Comparison of ENCODE assay signal across 27 cellular contexts in genomic region chr1:14500041-14500440, GRCh38.
"Had no signal": no experiment of that assay in that cellular context is flagged by ENCODE, and none has a peak within 500 bp of the region (broad histone marks: within the 10 kb centered on the region; RNA-seq: fewer than 3 reads in every experiment).

No MANE protein-coding gene starts in this region.

- DNase-seq: effector memory CD8-positive, alpha-beta T cell; esophagus squamous epithelium; foreskin fibroblast; glutamatergic neuron; islet precursor cell; left ventricle myocardium inferior; lower lobe of right lung; naive B cell; occipital lobe; psoas muscle; retina; spleen; stimulated activated CD4-positive, alpha-beta T cell treated with anti-CD3 and anti-CD28 coated beads, Interleukin-15, amount 100 ng/mL, for 24 hours; stimulated activated CD4-positive, alpha-beta T cell treated with anti-CD3 and anti-CD28 coated beads, Interleukin-1b, Interleukin-23, amount 100 ng/mL, for 48 hours; stimulated activated CD4-positive, alpha-beta T cell treated with anti-CD3 and anti-CD28 coated beads, Interleukin-4, amount 100 ng/mL, for 24 hours; stimulated activated naive B cell treated with anti-CD40 and anti-IgM and Interleukin-4, amounts not matched to agents 10 μg/mL and 1 μg/mL and 100 μg/mL, for 72 hours; stomach; substantia nigra; trophoblast cell had no signal

- H3K4me1 Mint-ChIP-seq: memory B cell; naive B cell; stimulated activated naive B cell treated with anti-CD40 and anti-IgM and Interleukin-4, amounts not matched to agents 10 μg/mL and 1 μg/mL and 100 μg/mL, for 72 hours had no signal

- H3K4me3 Mint-ChIP-seq: dendritic cell treated with granulocyte-macrophage colony-stimulating factor and Interleukin-4, amounts not matched to agents 40 ng/mL and 50 ng/mL, for 4 days; effector memory CD8-positive, alpha-beta T cell; memory B cell; mesothelial cell of epicardium; naive B cell; nephron; stimulated activated naive B cell treated with anti-CD40 and anti-IgM and Interleukin-4, amounts not matched to agents 10 μg/mL and 1 μg/mL and 100 μg/mL, for 72 hours had no signal

- H3K27ac Mint-ChIP-seq: dendritic cell treated with granulocyte-macrophage colony-stimulating factor and Interleukin-4, amounts not matched to agents 40 ng/mL and 50 ng/mL, for 4 days; effector memory CD8-positive, alpha-beta T cell; memory B cell; mesothelial cell of epicardium; nephron; stimulated activated naive B cell treated with anti-CD40 and anti-IgM and Interleukin-4, amounts not matched to agents 10 μg/mL and 1 μg/mL and 100 μg/mL, for 72 hours had no signal

- H3K27me3 Mint-ChIP-seq: dendritic cell treated with granulocyte-macrophage colony-stimulating factor and Interleukin-4, amounts not matched to agents 40 ng/mL and 50 ng/mL, for 4 days had no signal

- H3K27ac ChIP-seq: esophagus squamous epithelium, gastroesophageal sphincter, left ventricle myocardium inferior, lower lobe of right lung, parathyroid adenoma, psoas muscle, spleen, stomach, thoracic aorta had no signal

- H3K4me3 ChIP-seq: esophagus squamous epithelium, gastroesophageal sphincter, left ventricle myocardium inferior, lower lobe of right lung, psoas muscle, right lobe of liver, spleen, stomach, thoracic aorta had no signal

- H3K9me3 Mint-ChIP-seq: dendritic cell treated with granulocyte-macrophage colony-stimulating factor and Interleukin-4, amounts not matched to agents 40 ng/mL and 50 ng/mL, for 4 days; effector memory CD8-positive, alpha-beta T cell; memory B cell; mesothelial cell of epicardium; nephron; stimulated activated naive B cell treated with anti-CD40 and anti-IgM and Interleukin-4, amounts not matched to agents 10 μg/mL and 1 μg/mL and 100 μg/mL, for 72 hours had no signal

- ATAC-seq: effector memory CD8-positive, alpha-beta T cell; gastroesophageal sphincter; lower lobe of right lung; psoas muscle; stimulated activated naive B cell treated with anti-CD40 and anti-IgM and Interleukin-4, amounts not matched to agents 10 μg/mL and 1 μg/mL and 100 μg/mL, for 72 hours had no signal

- H3K36me3 Mint-ChIP-seq: memory B cell; mesothelial cell of epicardium; naive B cell; stimulated activated naive B cell treated with anti-CD40 and anti-IgM and Interleukin-4, amounts not matched to agents 10 μg/mL and 1 μg/mL and 100 μg/mL, for 72 hours had no signal
